Comparison of ENCODE assay signal across 8 cellular contexts in genomic region chr22:36481393-36482168, GRCh38. TPM values are rescaled to one million over a fixed set of nuclear protein-coding genes. Genes with fewer than 3 reads are reported as not detected.
DNase-seq lines count a peak whose midpoint lies in the region; ATAC-seq and TF ChIP-seq lines count a peak whose summit lies in the region.

A gene with protein sequence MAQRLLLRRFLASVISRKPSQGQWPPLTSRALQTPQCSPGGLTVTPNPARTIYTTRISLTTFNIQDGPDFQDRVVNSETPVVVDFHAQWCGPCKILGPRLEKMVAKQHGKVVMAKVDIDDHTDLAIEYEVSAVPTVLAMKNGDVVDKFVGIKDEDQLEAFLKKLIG (minus strand): TSS chr22:36481640. CDS start chr22:36480837, 803 bp downstream.

- peak within 1 kb of the TSS; percentile 89 for H3K27ac ChIP-seq in PC-3 (ENCODE audit: low read length)

- TF ChIP-seq CTCF in PC-3 (conservative IDR thresholded peaks at IDR 0.05; ENCODE audit: low read depth, low read length) (no peak), epithelial cell of esophagus (IDR thresholded peaks at IDR 0.05; ENCODE audit: insufficient read depth, low read depth, low read length, missing control alignments) (no peak)

- no peaks in the 10 kb centered on the region for H4K20me1 ChIP-seq in PC-3 (ENCODE audit: low read length)

- no peaks in the 10 kb centered on the region for H3K27me3 ChIP-seq in PC-3 (ENCODE audit: low read length)

- no peaks in the 10 kb centered on the region; the same call in 1 of the 2 replicates for H3K36me3 ChIP-seq in PC-3 (ENCODE audit: low read depth, low read length)

- intact Hi-C loops in PC-3 (cut with micrococcal nuclease), result no loop called here

- H3K9ac ChIP-seq in PC-3 (ENCODE audit: low read length), result peak within 1 kb of the TSS; percentile 88

- POLR2A ChIA-PET in PC-3 (lab: Charles Lee; ENCODE audit: unreplicated experiment), result interaction anchor here (0.6 kb wide), 2 partner anchors 20 to 1060 kb away, joined by 5 to 6 read pairs; no protein-coding TSS in a partner anchor

- CTCF ChIA-PET in PC-3 (lab: Charles Lee), result no interaction called here

- peak within 1 kb of the TSS; percentile 75 for H2AFZ ChIP-seq in PC-3 (ENCODE audit: low read length)

- TF ChIP-seq RAD21 in Ishikawa (IDR thresholded peaks at IDR 0.05; ENCODE audit: low read depth), result no peak

- peaks cover 14% of the 10 kb centered on the region for H3K4me1 ChIP-seq in PC-3 (ENCODE audit: insufficient read depth, low read length)

- H3K9me3 ChIP-seq in PC-3 (ENCODE audit: low read length), result no peaks in the 10 kb centered on the region

- no TSS peak for BruUV-seq in PC-3 (replicated peaks; lab: Mats Ljungman, UMichigan)

- DNase-seq in DMS 273 (lab: John Stamatoyannopoulos, UW; ENCODE audit: unreplicated experiment) (peak; percentile 97), PC-3 (peak; percentile 88), activated T-cell treated with anti-CD3 and anti-CD28 coated beads for 48 hours (ENCODE audit: low read depth) (peak; percentile 93), epithelial cell of esophagus (ENCODE audit: low read depth) (peak; percentile 96), mucosa of gallbladder (ENCODE audit: low spot score) (peak; percentile 96)
- peak; percentile 92 for DNase-seq in stimulated activated CD8-positive, alpha-beta memory T cell treated with anti-CD3 and anti-CD28 coated beads, Interleukin-4, amount 100 ng/mL, for 4 hours (ENCODE audit: low read depth in 2 of 2, low spot score in 1 of 2)

- peak; percentile 39; the same call in 1 of the 2 replicates for TF ChIP-seq EP300 in Ishikawa (IDR thresholded peaks at IDR 0.05; ENCODE audit: borderline replicate concordance)

- H3K79me2 ChIP-seq in PC-3 (ENCODE audit: low read length), result peaks cover 25% of the 10 kb centered on the region

- H3K4me3 ChIP-seq in PC-3 (ENCODE audit: low read length), result peak within 1 kb of the TSS; percentile 86
- peak within 1 kb of the TSS; percentile 69 for H3K4me3 ChIP-seq in epithelial cell of esophagus (ENCODE audit: low read length)

- peak; percentile 81 for ATAC-seq in GM21529 (IDR thresholded peaks at IDR 0.05; ENCODE audit: unreplicated experiment)
- peak; percentile 87 for ATAC-seq in PC-3

- no peaks in the 10 kb centered on the region for H3F3A ChIP-seq in PC-3 (ENCODE audit: low read length, unreplicated experiment)

- no peaks in the 10 kb centered on the region for H3K9me2 ChIP-seq in PC-3 (replicated peaks; ENCODE audit: low read length)

- peak within 1 kb of the TSS; percentile 94 for H3K4me2 ChIP-seq in PC-3 (ENCODE audit: low read length)

TF ChIP-seq in Ishikawa, 13 proteins besides CTCF, POLR2A, EP300 and RAD21:
- 0 out of 2 replicates have a peak, but pooled peaks have one; percentile 47 for TF ChIP-seq YY1 (IDR thresholded peaks at IDR 0.05; ENCODE audit: low read depth)
- peak; percentile 42; the same call in 1 of the 2 replicates for TF ChIP-seq TEAD4 (IDR thresholded peaks at IDR 0.05)
- TF ChIP-seq USF1 (IDR thresholded peaks at IDR 0.05), result no peak
- TF ChIP-seq, protein P1, sequence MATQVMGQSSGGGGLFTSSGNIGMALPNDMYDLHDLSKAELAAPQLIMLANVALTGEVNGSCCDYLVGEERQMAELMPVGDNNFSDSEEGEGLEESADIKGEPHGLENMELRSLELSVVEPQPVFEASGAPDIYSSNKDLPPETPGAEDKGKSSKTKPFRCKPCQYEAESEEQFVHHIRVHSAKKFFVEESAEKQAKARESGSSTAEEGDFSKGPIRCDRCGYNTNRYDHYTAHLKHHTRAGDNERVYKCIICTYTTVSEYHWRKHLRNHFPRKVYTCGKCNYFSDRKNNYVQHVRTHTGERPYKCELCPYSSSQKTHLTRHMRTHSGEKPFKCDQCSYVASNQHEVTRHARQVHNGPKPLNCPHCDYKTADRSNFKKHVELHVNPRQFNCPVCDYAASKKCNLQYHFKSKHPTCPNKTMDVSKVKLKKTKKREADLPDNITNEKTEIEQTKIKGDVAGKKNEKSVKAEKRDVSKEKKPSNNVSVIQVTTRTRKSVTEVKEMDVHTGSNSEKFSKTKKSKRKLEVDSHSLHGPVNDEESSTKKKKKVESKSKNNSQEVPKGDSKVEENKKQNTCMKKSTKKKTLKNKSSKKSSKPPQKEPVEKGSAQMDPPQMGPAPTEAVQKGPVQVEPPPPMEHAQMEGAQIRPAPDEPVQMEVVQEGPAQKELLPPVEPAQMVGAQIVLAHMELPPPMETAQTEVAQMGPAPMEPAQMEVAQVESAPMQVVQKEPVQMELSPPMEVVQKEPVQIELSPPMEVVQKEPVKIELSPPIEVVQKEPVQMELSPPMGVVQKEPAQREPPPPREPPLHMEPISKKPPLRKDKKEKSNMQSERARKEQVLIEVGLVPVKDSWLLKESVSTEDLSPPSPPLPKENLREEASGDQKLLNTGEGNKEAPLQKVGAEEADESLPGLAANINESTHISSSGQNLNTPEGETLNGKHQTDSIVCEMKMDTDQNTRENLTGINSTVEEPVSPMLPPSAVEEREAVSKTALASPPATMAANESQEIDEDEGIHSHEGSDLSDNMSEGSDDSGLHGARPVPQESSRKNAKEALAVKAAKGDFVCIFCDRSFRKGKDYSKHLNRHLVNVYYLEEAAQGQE (IDR thresholded peaks at IDR 0.05; ENCODE audit: low read depth), result no peak
- TF ChIP-seq TAF1 (IDR thresholded peaks at IDR 0.05; ENCODE audit: low read depth), result peak; percentile 82
- 0 out of 2 replicates have a peak, but pooled peaks have one; percentile 31 for TF ChIP-seq FOXM1 (IDR thresholded peaks at IDR 0.05; ENCODE audit: borderline replicate concordance, low read depth)
- TF ChIP-seq EGR1 (IDR thresholded peaks at IDR 0.05), result peak; percentile 56; the same call in 1 of the 2 replicates
- peak; percentile 13 for TF ChIP-seq NFIC (IDR thresholded peaks at IDR 0.05)
- peak; percentile 42 for TF ChIP-seq MAX (IDR thresholded peaks at IDR 0.05)
- peak; percentile 97 for TF ChIP-seq CREB1 (IDR thresholded peaks at IDR 0.05; ENCODE audit: low read depth)
- peak; percentile 65 for TF ChIP-seq TCF12 (IDR thresholded peaks at IDR 0.05; ENCODE audit: low read depth)
TF ChIP-seq in Ishikawa: peak in this region for 9.

RNA-seq across cellular contexts. Expression of the gene that starts here (rescaled TPM):
- total RNA-seq in PC-3 (2014; rRNA removed) (49.6 and 52.5 TPM in 2 replicates), mucosa of gallbladder (81.6 TPM)

Comparison
In these comparisons a context has a peak if more than half of its experiments do, and no peak if none do; other contexts are left out.
1. Peak in every context shown above with its lines: DNase-seq, ATAC-seq, H3K4me3 ChIP-seq and H3K27ac ChIP-seq.